13 cellular contexts compared by ENCODE assay signal in genomic region chr1:170927955-170928850, GRCh38. TPM values are rescaled to one million over a fixed set of nuclear protein-coding genes. Genes with fewer than 3 reads are reported as not detected.
DNase-seq lines count a peak whose midpoint lies in the region; TF ChIP-seq lines count a peak whose summit lies in the region.
"Had no signal": no experiment of that assay in that cellular context is flagged by ENCODE, and none has a peak within 500 bp of the region (broad histone marks: within the 10 kb centered on the region; RNA-seq: fewer than 3 reads in every experiment).

No MANE protein-coding gene starts in this region.

- DNase-seq in NCI-H1105 treated with DMSO at 0.1 percent for 48 hours (lab: John Stamatoyannopoulos, UW) = peak; percentile 16
- no peak for DNase-seq in NCI-H1105 (lab: John Stamatoyannopoulos, UW)
- peak; percentile 19 for DNase-seq in fibroblast of villous mesenchyme (ENCODE audit: low read depth)
- DNase-seq in tibial artery = no peak
- DNase-seq in NCI-H524 treated with DMSO at 0.1 percent for 48 hours (lab: John Stamatoyannopoulos, UW) = no peak
- no peak for DNase-seq in stimulated activated CD4-positive, alpha-beta T cell treated with anti-CD3 and anti-CD28 coated beads, Interleukin-4, amount 100 ng/mL, for 1 hour
- DNase-seq in ACHN = no peak
- DNase-seq: activated CD4-positive, alpha-beta memory T cell treated with anti-CD3 and anti-CD28 coated beads, Interleukin-2, amount 10 ng/mL, durations not matched to agents 7 days and 5 days; activated naive CD8-positive, alpha-beta T cell treated with anti-CD3 and anti-CD28 coated beads, Interleukin-2, amount 10 ng/mL, durations not matched to agents 7 days and 5 days; NCI-H2227 treated with DMSO at 0.1 percent for 48 hours had no signal

- peak overlapping the region; percentile 86 for H3K27ac ChIP-seq in VCaP
- peak overlapping the region; percentile 66 to 69 for H3K27ac ChIP-seq in tibial artery

- intact Hi-C loops in tibial artery (cut with DNase I; ENCODE audit: low total_unique reads) = no loop called here

- in situ Hi-C loops in ACHN (cut with HindIII; ENCODE audit: low pct_ligation_motif_present, low pct_unique_long_range_greater_than_20kb, low sequenced_read_pairs) = no loop called here

- H3K4me1 ChIP-seq in tibial artery = peaks cover 0 to 20% (median 6%) of the 10 kb centered on the region in 4 donors
- H3K4me1 ChIP-seq: prostate gland had no signal

- TF ChIP-seq CTCF in VCaP (conservative IDR thresholded peaks at IDR 0.05) = peak; percentile 72
- no peak for TF ChIP-seq CTCF in fibroblast of villous mesenchyme (IDR thresholded peaks at IDR 0.05; ENCODE audit: insufficient read depth, low read depth, low read length)
- no peak for TF ChIP-seq CTCF in tibial artery (IDR thresholded peaks at IDR 0.05)

- no peaks in the 10 kb centered on the region for H3K36me3 ChIP-seq in tibial artery
- H3K36me3 ChIP-seq: prostate gland had no signal

- H3K27me3 ChIP-seq in tibial artery = no peaks in the 10 kb centered on the region

- H3K4me3 ChIP-seq in fibroblast of villous mesenchyme (ENCODE audit: low read depth, low read length) (no peak overlapping the region), tibial artery (no peak overlapping the region)
- H3K4me3 ChIP-seq: prostate gland had no signal

- H3K9me3 ChIP-seq in tibial artery = no peaks in the 10 kb centered on the region
- H3K9me3 ChIP-seq: prostate gland had no signal

RNA-seq across cellular contexts. Expression of gene MROH9, which starts 7.1 kb away (rescaled TPM):
- under 0.01 TPM in 2 replicates for total RNA-seq in fibroblast of villous mesenchyme
- total RNA-seq: activated CD4-positive, alpha-beta memory T cell treated with anti-CD3 and anti-CD28 coated beads, Interleukin-2, amount 10 ng/mL, durations not matched to agents 7 days and 5 days; activated naive CD8-positive, alpha-beta T cell treated with anti-CD3 and anti-CD28 coated beads, Interleukin-2, amount 10 ng/mL, durations not matched to agents 7 days and 5 days; left lobe of liver; prostate gland had no signal

Comparison
In these comparisons a context has a peak if more than half of its experiments do, and no peak if none do; other contexts are left out.
1. DNase-seq: peak in NCI-H1105 treated with DMSO at 0.1 percent for 48 hours (single experiment) and fibroblast of villous mesenchyme (single experiment); none in NCI-H1105 (single experiment), tibial artery (0 of 2), NCI-H524 treated with DMSO at 0.1 percent for 48 hours (single experiment), stimulated activated CD4-positive, alpha-beta T cell treated with anti-CD3 and anti-CD28 coated beads, Interleukin-4, amount 100 ng/mL, for 1 hour (single experiment) and ACHN (single experiment).